In the genomic region with DNA sequence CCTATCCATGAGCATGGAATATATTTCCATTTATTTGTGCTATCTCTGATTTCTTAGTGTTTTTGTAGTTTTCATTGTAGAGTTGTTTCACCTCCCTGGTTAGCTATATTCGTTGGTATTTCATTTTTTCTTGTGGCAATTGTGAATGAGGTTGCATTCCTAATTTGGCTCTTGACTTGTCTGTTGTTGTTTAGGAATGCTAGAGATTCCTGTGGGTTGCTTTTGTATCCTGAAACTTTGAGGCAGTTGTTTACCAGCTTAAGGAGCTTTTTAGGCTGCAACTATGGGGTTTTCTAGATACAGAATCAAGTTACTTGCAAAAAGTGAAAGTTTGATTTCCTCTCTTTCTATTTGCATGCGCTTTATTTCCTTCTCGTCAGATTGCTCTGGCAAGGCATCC, we compare ENCODE assay signal across 23 cellular contexts.
"Had no signal": no experiment of that assay in that cellular context is flagged by ENCODE, and none has a peak within 500 bp of the region (broad histone marks: within the 10 kb centered on the region; RNA-seq: fewer than 3 reads in every experiment).

No MANE protein-coding gene starts in this region.

- H3K4me1 ChIP-seq: ascending aorta, gastrocnemius medialis, right atrium auricular region, spleen, tibial nerve had no signal

- ATAC-seq: gastrocnemius medialis, left colon had no signal

- H3K36me3 ChIP-seq: ascending aorta, brain microvascular endothelial cell, gastrocnemius medialis, right atrium auricular region, spleen, tibial nerve had no signal

- H3K36me3 Mint-ChIP-seq: activated naive CD4-positive, alpha-beta T cell treated with anti-CD3 and anti-CD28 coated beads, Interleukin-2, amount 10 ng/mL, durations not matched to agents 7 days and 5 days; activated naive CD8-positive, alpha-beta T cell treated with anti-CD3 and anti-CD28 coated beads, Interleukin-2, amount 10 ng/mL, durations not matched to agents 7 days and 5 days; mesothelial cell of epicardium; naive B cell had no signal

- H3K4me3 Mint-ChIP-seq: activated naive CD4-positive, alpha-beta T cell treated with anti-CD3 and anti-CD28 coated beads, Interleukin-2, amount 10 ng/mL, durations not matched to agents 7 days and 5 days; activated naive CD8-positive, alpha-beta T cell treated with anti-CD3 and anti-CD28 coated beads, Interleukin-2, amount 10 ng/mL, durations not matched to agents 7 days and 5 days; nephron progenitor cell had no signal

- H3K4me1 Mint-ChIP-seq: activated naive CD4-positive, alpha-beta T cell treated with anti-CD3 and anti-CD28 coated beads, Interleukin-2, amount 10 ng/mL, durations not matched to agents 7 days and 5 days; activated naive CD8-positive, alpha-beta T cell treated with anti-CD3 and anti-CD28 coated beads, Interleukin-2, amount 10 ng/mL, durations not matched to agents 7 days and 5 days; mesothelial cell of epicardium; naive B cell had no signal

- FAIRE-seq: kidney had no signal

- H3K27me3 Mint-ChIP-seq: activated naive CD4-positive, alpha-beta T cell treated with anti-CD3 and anti-CD28 coated beads, Interleukin-2, amount 10 ng/mL, durations not matched to agents 7 days and 5 days; activated naive CD8-positive, alpha-beta T cell treated with anti-CD3 and anti-CD28 coated beads, Interleukin-2, amount 10 ng/mL, durations not matched to agents 7 days and 5 days; naive B cell had no signal

- H3K27ac ChIP-seq: ascending aorta, brain microvascular endothelial cell, coronary artery, dorsolateral prefrontal cortex, gastrocnemius medialis, right atrium auricular region, spleen, tibial nerve had no signal

- H3K27me3 ChIP-seq: ascending aorta, brain microvascular endothelial cell, dorsolateral prefrontal cortex, gastrocnemius medialis, right atrium auricular region, spleen, tibial nerve had no signal

- DNase-seq: activated CD4-positive, alpha-beta T cell treated with anti-CD3 and anti-CD28 coated beads for 4 hours; activated CD4-positive, alpha-beta T cell treated with anti-CD3 and anti-CD28 coated beads, Interleukin-2, amount 50 U/mL, for 4 hours; activated effector memory CD4-positive, alpha-beta T cell treated with anti-CD3 and anti-CD28 coated beads, Interleukin-2, amount 50 U/mL, for 16 hours; activated naive CD4-positive, alpha-beta T cell treated with anti-CD3 and anti-CD28 coated beads, Interleukin-2, amount 10 ng/mL, durations not matched to agents 7 days and 5 days; activated naive CD8-positive, alpha-beta T cell treated with anti-CD3 and anti-CD28 coated beads, Interleukin-2, amount 10 ng/mL, durations not matched to agents 7 days and 5 days; brain microvascular endothelial cell; dorsolateral prefrontal cortex; effector memory CD4-positive, alpha-beta T cell; erythroblast; gastrocnemius medialis; glutamatergic neuron; kidney; left colon; mammary epithelial cell; naive B cell; nephron progenitor cell; spleen; stimulated activated naive CD4-positive, alpha-beta T cell treated with Interleukin-2 at 50 U/mL for 16 hours had no signal

- H3K9me3 ChIP-seq: ascending aorta, gastrocnemius medialis, tibial nerve had no signal

- H3K27ac Mint-ChIP-seq: activated naive CD4-positive, alpha-beta T cell treated with anti-CD3 and anti-CD28 coated beads, Interleukin-2, amount 10 ng/mL, durations not matched to agents 7 days and 5 days; activated naive CD8-positive, alpha-beta T cell treated with anti-CD3 and anti-CD28 coated beads, Interleukin-2, amount 10 ng/mL, durations not matched to agents 7 days and 5 days; mesothelial cell of epicardium; naive B cell; nephron progenitor cell had no signal

- H3K4me3 ChIP-seq: ascending aorta, coronary artery, dorsolateral prefrontal cortex, gastrocnemius medialis, right atrium auricular region, spleen, tibial nerve had no signal
